Comparison of ENCODE assay signal across 8 cellular contexts in the genomic region with DNA sequence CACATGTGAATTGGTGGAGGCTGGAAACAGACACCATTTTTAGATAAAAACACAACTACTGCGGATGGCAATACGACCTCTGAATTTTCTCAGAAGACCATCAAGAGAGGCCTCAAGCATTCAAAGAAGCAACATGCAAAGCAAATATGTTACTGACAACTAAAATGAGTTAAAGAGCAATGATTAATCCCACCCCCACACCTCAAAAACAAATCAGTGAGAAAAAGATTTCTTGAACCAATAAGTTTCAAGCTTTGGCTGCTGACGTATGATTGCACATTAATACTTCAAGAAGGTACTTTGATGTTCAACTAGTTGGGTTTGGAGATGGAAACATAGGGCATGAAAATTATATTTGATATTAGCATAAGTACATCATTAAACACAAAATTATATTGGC. TPM values are rescaled to one million over a fixed set of nuclear protein-coding genes. Genes with fewer than 3 reads are reported as not detected.
DNase-seq lines count a peak whose midpoint lies in the region; TF ChIP-seq lines count a peak whose summit lies in the region.

No MANE protein-coding gene starts in this region.

- WGBS in esophagus muscularis mucosa, result 53% methylated on average over 3 of the region's 3 CpGs

- TF ChIP-seq CTCF in Peyer's patch (IDR thresholded peaks at IDR 0.05) (no peak), esophagus muscularis mucosa (IDR thresholded peaks at IDR 0.05) (no peak)

- peak overlapping the region; percentile 99; the same call in 1 of the 2 replicates for H3K9ac ChIP-seq in ES-I3 (ENCODE audit: low read depth, low read length)
- H3K9ac ChIP-seq in rectal smooth muscle tissue (ENCODE audit: low read length), result no peak overlapping the region

- intact Hi-C loops in esophagus muscularis mucosa (cut with DNase I), result no loop called here

- POLR2A ChIA-PET in HEK293T (lab: Yijun Ruan, JAX), result no interaction called here

- peaks cover 5% of the 10 kb centered on the region; the same call in 1 of the 2 replicates for H3K4me1 ChIP-seq in ES-I3 (ENCODE audit: insufficient read depth, low read length)
- peaks cover 0 to 18% (median 0%) of the 10 kb centered on the region in 4 donors for H3K4me1 ChIP-seq in Peyer's patch
- H3K4me1 ChIP-seq in esophagus muscularis mucosa, result peaks cover 19 to 45% (median 41%) of the 10 kb centered on the region in 4 donors
- peaks cover 7% of the 10 kb centered on the region for H3K4me1 ChIP-seq in rectal smooth muscle tissue (ENCODE audit: control insufficient read depth, insufficient read depth, low read length)

- H3K4me3 ChIP-seq in Peyer's patch, result peak overlapping the region; percentile 60 to 78 (median 70)
- peak overlapping the region; percentile 72 to 89 (median 79) for H3K4me3 ChIP-seq in esophagus muscularis mucosa
- H3K4me3 ChIP-seq in rectal smooth muscle tissue (ENCODE audit: low read length), result peak overlapping the region; percentile 86

- H3K27me3 ChIP-seq in Peyer's patch (no peaks in the 10 kb centered on the region), esophagus muscularis mucosa (peaks cover 0 to 4% (median 0%) of the 10 kb centered on the region in 4 donors), rectal smooth muscle tissue (ENCODE audit: control insufficient read depth, insufficient read depth, low read length) (no peaks in the 10 kb centered on the region)

- TF ChIP-seq EP300 in esophagus muscularis mucosa (IDR thresholded peaks at IDR 0.05), result no peak

- H3K9me3 ChIP-seq in ES-I3 (ENCODE audit: control insufficient read depth, insufficient read depth, low read length) (no peaks in the 10 kb centered on the region), Peyer's patch (no peaks in the 10 kb centered on the region), esophagus muscularis mucosa (no peaks in the 10 kb centered on the region)

- no peak for TF ChIP-seq POLR2A in Peyer's patch (IDR thresholded peaks at IDR 0.05)
- no peak for TF ChIP-seq POLR2A in esophagus muscularis mucosa (IDR thresholded peaks at IDR 0.05; ENCODE audit: low read depth)

- H3K36me3 ChIP-seq in ES-I3 (ENCODE audit: insufficient read depth, low read length), result no peaks in the 10 kb centered on the region; the same call in 1 of the 2 replicates
- H3K36me3 ChIP-seq in Peyer's patch, result peaks cover 0 to 14% (median 0%) of the 10 kb centered on the region in 3 donors
- H3K36me3 ChIP-seq in esophagus muscularis mucosa, result peaks cover 0 to 24% (median 12%) of the 10 kb centered on the region in 4 donors
- H3K36me3 ChIP-seq in rectal smooth muscle tissue (ENCODE audit: control insufficient read depth, insufficient read depth, low read length), result peaks cover 3% of the 10 kb centered on the region

- DNase-seq in Peyer's patch (no peak), esophagus muscularis mucosa (ENCODE audit: extremely low spot score) (no peak), epidermal melanocyte (ENCODE audit: insufficient read length, low spot score) (no peak), HEK293T (ENCODE audit: extremely low spot score) (no peak), NCI-H128 (lab: John Stamatoyannopoulos, UW; ENCODE audit: unreplicated experiment) (no peak), SW 1271 (lab: John Stamatoyannopoulos, UW) (no peak)

- CTCF ChIA-PET in HEK293T (lab: Yijun Ruan, JAX), result no interaction called here

- H3K27ac ChIP-seq in Peyer's patch (peak overlapping the region in 1 of 4 donors; percentile 81), esophagus muscularis mucosa (replicated peaks in 1 of 4) (peak overlapping the region in 3 of 4 donors; percentile 84 to 93 (median 89)), rectal smooth muscle tissue (ENCODE audit: low read depth, low read length) (no peak overlapping the region)

TF ChIP-seq in HEK293T, 16 proteins besides CTCF, POLR2A, EP300 and RAD21:
- TF ChIP-seq SP1 (IDR thresholded peaks at IDR 0.05) (no peak), NFRKB (IDR thresholded peaks at IDR 0.05) (no peak), ZNF384 (IDR thresholded peaks at IDR 0.05) (no peak), ELF4 (IDR thresholded peaks at IDR 0.05) (no peak), L3MBTL2 (conservative IDR thresholded peaks at IDR 0.05) (no peak), HDGF (IDR thresholded peaks at IDR 0.05; ENCODE audit: borderline replicate concordance) (no peak), FOXA1 (IDR thresholded peaks at IDR 0.05) (no peak), SUZ12 (IDR thresholded peaks at IDR 0.05) (no peak), ARNT (IDR thresholded peaks at IDR 0.05) (no peak), FOXM1 (IDR thresholded peaks at IDR 0.05; ENCODE audit: borderline replicate concordance) (no peak), CTBP1 (IDR thresholded peaks at IDR 0.05; ENCODE audit: borderline replicate concordance) (no peak), TARDBP (IDR thresholded peaks at IDR 0.05) (no peak), BHLHE40 (IDR thresholded peaks at IDR 0.05; ENCODE audit: borderline replicate concordance) (no peak), FOXK2 (IDR thresholded peaks at IDR 0.05) (no peak), LEF1 (IDR thresholded peaks at IDR 0.05; ENCODE audit: borderline replicate concordance) (no peak)
- TF ChIP-seq, protein P1, sequence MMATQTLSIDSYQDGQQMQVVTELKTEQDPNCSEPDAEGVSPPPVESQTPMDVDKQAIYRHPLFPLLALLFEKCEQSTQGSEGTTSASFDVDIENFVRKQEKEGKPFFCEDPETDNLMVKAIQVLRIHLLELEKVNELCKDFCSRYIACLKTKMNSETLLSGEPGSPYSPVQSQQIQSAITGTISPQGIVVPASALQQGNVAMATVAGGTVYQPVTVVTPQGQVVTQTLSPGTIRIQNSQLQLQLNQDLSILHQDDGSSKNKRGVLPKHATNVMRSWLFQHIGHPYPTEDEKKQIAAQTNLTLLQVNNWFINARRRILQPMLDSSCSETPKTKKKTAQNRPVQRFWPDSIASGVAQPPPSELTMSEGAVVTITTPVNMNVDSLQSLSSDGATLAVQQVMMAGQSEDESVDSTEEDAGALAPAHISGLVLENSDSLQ (IDR thresholded peaks at IDR 0.05), result no peak

RNA-seq across cellular contexts. Expression of gene MMUT, which starts 1.0 kb away (rescaled TPM):
- total RNA-seq in Peyer's patch (10 to 100 TPM; 10.7 to 24.5 (median 16.9) TPM), esophagus muscularis mucosa (10 to 100 TPM; 18.3 to 23.7 (median 21.5) TPM)

RNA-seq across cellular contexts. Expression of gene CENPQ, which starts 1.1 kb away (rescaled TPM):
- total RNA-seq in Peyer's patch, result 1 to 10 TPM in 3 of 4 donors, under 1 TPM in 1; 0.88 to 5.8 (median 1.6) TPM
- 1 to 10 TPM; 2.9 to 5.6 (median 4.7) TPM for total RNA-seq in esophagus muscularis mucosa

RNA-seq across cellular contexts. Expression of gene GLYATL3, which starts 37.7 kb away (rescaled TPM):
- total RNA-seq in Peyer's patch, result not detected
- total RNA-seq in esophagus muscularis mucosa, result not detected
